Comparison of ENCODE assay signal across 16 cellular contexts in genomic region chr3:32440481-32441350, GRCh38. TPM values are rescaled to one million over a fixed set of nuclear protein-coding genes. Genes with fewer than 3 reads are reported as not detected.
DNase-seq lines count a peak whose midpoint lies in the region; ATAC-seq and TF ChIP-seq lines count a peak whose summit lies in the region.
"Had no signal": no experiment of that assay in that cellular context is flagged by ENCODE, and none has a peak within 500 bp of the region (broad histone marks: within the 10 kb centered on the region; RNA-seq: fewer than 3 reads in every experiment).

No MANE protein-coding gene starts in this region.

- no peaks in the 10 kb centered on the region for H4K20me1 ChIP-seq in Karpas-422 (ENCODE audit: insufficient read depth, low read depth, low read length)

- H3K9me3 Mint-ChIP-seq in MCF 10A (ENCODE audit: unreplicated experiment): no peaks in the 10 kb centered on the region
- H3K9me3 Mint-ChIP-seq: endodermal cell had no signal

- CTCF ChIA-PET in MCF 10A (lab: Yijun Ruan, JAX): interaction anchor here (0.6 to 2.0 kb wide), 5 partner anchors 13 to 132 kb away, joined by 3 to 9 read pairs (median 8); no protein-coding TSS in a partner anchor

- peaks cover 5% of the 10 kb centered on the region for H3K4me1 Mint-ChIP-seq in MCF 10A (ENCODE audit: insufficient read depth, unreplicated experiment)

- peak overlapping the region; percentile 45 for H3K4me2 ChIP-seq in Karpas-422 (ENCODE audit: low read depth, low read length, poor library complexity, severe bottlenecking)
- H3K4me2 ChIP-seq: KMS-11 had no signal

- H2AFZ ChIP-seq in Karpas-422 (ENCODE audit: low read length): no peak overlapping the region

- peak overlapping the region; percentile 45; the same call in 1 of the 2 replicates for H3K27ac ChIP-seq in Karpas-422 (ENCODE audit: low read length)
- H3K27ac ChIP-seq in neutrophil: peak overlapping the region; percentile 29
- H3K27ac ChIP-seq in gastroesophageal sphincter: no peak overlapping the region
- H3K27ac ChIP-seq: KMS-11, psoas muscle had no signal

- DNase-seq in Caki2 (ENCODE audit: low read depth): peak; percentile 10
- DNase-seq in Karpas-422: peak; percentile 67
- DNase-seq in MCF 10A (ENCODE audit: unreplicated experiment): peak; percentile 52
- DNase-seq in DMS114 treated with DMSO at 0.1 percent for 48 hours (lab: John Stamatoyannopoulos, UW; ENCODE audit: unreplicated experiment): no peak
- DNase-seq: aorta, endodermal cell, NCI-H2081 treated with DMSO at 0.1 percent for 48 hours, psoas muscle, T1000 had no signal

- intact Hi-C loops in MCF 10A (cut with micrococcal nuclease): no loop called here

- BruUV-seq in MCF 10A (replicated peaks; lab: Mats Ljungman, UMichigan): no TSS peak

- TF ChIP-seq POLR2A in gastroesophageal sphincter (IDR thresholded peaks at IDR 0.05): no peak

- peak overlapping the region; percentile 46 for H3K27ac Mint-ChIP-seq in MCF 10A (ENCODE audit: low read depth, unreplicated experiment)
- H3K27ac Mint-ChIP-seq: endodermal cell had no signal

- H3K9me2 ChIP-seq in Karpas-422 (replicated peaks; ENCODE audit: insufficient read depth, low read length): no peaks in the 10 kb centered on the region

- H3K27me3 ChIP-seq in Karpas-422 (ENCODE audit: low read length) (no peaks in the 10 kb centered on the region), neutrophil (no peaks in the 10 kb centered on the region), gastroesophageal sphincter (no peaks in the 10 kb centered on the region)

- H3K79me2 ChIP-seq in Karpas-422 (ENCODE audit: low read length): no peaks in the 10 kb centered on the region

- TF ChIP-seq EP300 in gastroesophageal sphincter (IDR thresholded peaks at IDR 0.05): no peak

- in situ Hi-C loops in Caki2 (cut with HindIII; ENCODE audit: low pct_unique_long_range_greater_than_20kb, low sequenced_read_pairs): no loop called here

- no peaks in the 10 kb centered on the region for H3K36me3 Mint-ChIP-seq in MCF 10A (ENCODE audit: insufficient read depth, unreplicated experiment)

- no peak overlapping the region for H3K4me3 Mint-ChIP-seq in MCF 10A (ENCODE audit: unreplicated experiment)
- H3K4me3 Mint-ChIP-seq: endodermal cell had no signal

- ATAC-seq in GM21526 (IDR thresholded peaks at IDR 0.05; ENCODE audit: low FRiP score, unreplicated experiment) (no peak), gastroesophageal sphincter (no peak), GM18873 (IDR thresholded peaks at IDR 0.05; ENCODE audit: low FRiP score, unreplicated experiment) (no peak)
- ATAC-seq: HCT116; psoas muscle; stimulated activated naive CD8-positive, alpha-beta T cell treated with anti-CD3 and anti-CD28 coated beads, Interleukin-15, amount 100 ng/mL, for 72 hours had no signal

- H3K4me1 ChIP-seq in Karpas-422 (ENCODE audit: low read length) (peaks cover 31% of the 10 kb centered on the region), neutrophil (ENCODE audit: control insufficient read depth in 1 of 2, insufficient read depth in 1 of 2, low read depth in 1 of 2, low read length in 1 of 2) (peaks cover 31 to 32% of the 10 kb centered on the region in 2 experiments), gastroesophageal sphincter (no peaks in the 10 kb centered on the region)
- H3K4me1 ChIP-seq: psoas muscle had no signal

- no peaks in the 10 kb centered on the region for H3K27me3 Mint-ChIP-seq in MCF 10A (ENCODE audit: insufficient read depth, unreplicated experiment)
- H3K27me3 Mint-ChIP-seq: stimulated activated naive CD8-positive, alpha-beta T cell treated with anti-CD3 and anti-CD28 coated beads, Interleukin-15, amount 100 ng/mL, for 72 hours had no signal

- WGBS in gastroesophageal sphincter (ENCODE audit: low coverage in 1 of 2), 2 donors: 86 to 95% methylated on average over 8 to 12 of the region's 12 CpGs

- H3K9me3 ChIP-seq in Karpas-422 (ENCODE audit: low read length) (no peaks in the 10 kb centered on the region), neutrophil (no peaks in the 10 kb centered on the region), gastroesophageal sphincter (no peaks in the 10 kb centered on the region)
- H3K9me3 ChIP-seq: psoas muscle had no signal

- H3K4me3 ChIP-seq in Karpas-422 (ENCODE audit: low read length) (no peak overlapping the region), neutrophil (ENCODE audit: low read depth in 1 of 2, low read length in 1 of 2) (no peak overlapping the region), gastroesophageal sphincter (no peak overlapping the region)
- H3K4me3 ChIP-seq: psoas muscle had no signal

- H3K9ac ChIP-seq in Karpas-422 (ENCODE audit: low read length): no peak overlapping the region
- H3K9ac ChIP-seq: KMS-11 had no signal

- POLR2A ChIA-PET in MCF 10A (lab: Yijun Ruan, JAX): interaction anchor here (0.6 to 1.6 kb wide), 6 partner anchors 14 to 909 kb away, joined by 3 to 5 read pairs (median 3); partner anchors contain the start of gene CMTM7

- TF ChIP-seq CTCF in MCF 10A (IDR thresholded peaks at IDR 0.05; ENCODE audit: unreplicated experiment): no peak
- TF ChIP-seq CTCF in neutrophil (IDR thresholded peaks at IDR 0.05): no peak
- TF ChIP-seq CTCF in gastroesophageal sphincter (IDR thresholded peaks at IDR 0.05): no peak

- H3K36me3 ChIP-seq in Karpas-422 (ENCODE audit: insufficient read depth, low read length) (no peaks in the 10 kb centered on the region), neutrophil (no peaks in the 10 kb centered on the region), gastroesophageal sphincter (no peaks in the 10 kb centered on the region)

RNA-seq across cellular contexts. Expression of gene CMTM7, which starts 49.1 kb away (rescaled TPM):
- total RNA-seq in Caki2 (2014; rRNA removed; shearing (Covaris generic); ENCODE audit: low replicate concordance): 1.4 and 15.5 TPM in 2 replicates
- 7.1 and 8.9 TPM in 2 replicates for total RNA-seq in Karpas-422 (2014; rRNA removed; shearing (Covaris generic); ENCODE audit: low replicate concordance)
- total RNA-seq in MCF 10A (2022) (9.7 and 14.3 TPM in 2 replicates), gastroesophageal sphincter (1 to 10 TPM; 2.9 to 7.0 (median 6.5) TPM)

Comparison
In these comparisons a context has a peak if more than half of its experiments do, and no peak if none do; other contexts are left out.
1. H3K27ac ChIP-seq: peak in Karpas-422 (single experiment) and neutrophil (single experiment); none in gastroesophageal sphincter (0 of 4).